1 cellular context compared by ENCODE assay signal in the genomic region with DNA sequence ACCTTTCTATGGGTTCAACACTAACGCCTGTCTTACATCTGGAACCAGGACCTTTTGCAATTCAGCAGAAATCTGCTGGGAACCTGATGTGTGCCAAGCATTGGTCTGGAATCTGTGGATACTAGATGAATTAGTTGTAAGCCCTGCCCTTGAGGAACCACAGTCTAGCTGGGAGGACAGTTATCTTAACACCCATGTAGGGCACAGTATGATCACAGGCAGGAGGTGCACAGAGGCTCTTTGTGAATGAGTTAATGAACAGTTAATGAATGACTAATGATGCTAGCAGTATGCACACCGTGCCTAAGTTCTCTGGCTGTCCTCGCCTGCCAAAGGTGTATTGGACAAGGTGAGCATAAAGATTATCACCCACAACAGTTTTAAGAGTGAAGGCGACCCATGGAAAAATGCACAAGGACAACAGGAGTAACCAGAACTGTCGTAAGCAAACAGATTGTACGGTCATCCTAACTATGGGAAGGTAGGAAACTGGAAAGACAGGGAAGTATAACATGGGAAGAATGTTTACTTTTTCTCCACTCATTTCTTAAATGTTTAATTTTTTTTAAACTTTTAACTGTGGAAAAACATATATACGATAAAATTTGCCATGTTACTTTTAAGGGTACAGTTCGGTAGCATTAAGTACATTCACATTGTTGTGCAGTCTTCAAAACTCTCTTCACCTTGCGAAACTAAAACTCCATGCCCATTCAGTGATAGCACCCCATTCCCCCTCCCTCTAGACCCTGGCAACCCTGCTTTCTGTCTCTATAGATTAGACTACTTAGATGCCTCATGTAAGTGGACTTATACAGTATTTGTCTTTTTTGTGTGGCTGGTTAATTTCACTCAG.
TF ChIP-seq lines count a peak whose summit lies in the region.

No MANE protein-coding gene starts in this region.

TF ChIP-seq in WTC11, 78 proteins besides CTCF, POLR2A, EP300 and RAD21 (continued from another document):
- TF ChIP-seq, protein P1, sequence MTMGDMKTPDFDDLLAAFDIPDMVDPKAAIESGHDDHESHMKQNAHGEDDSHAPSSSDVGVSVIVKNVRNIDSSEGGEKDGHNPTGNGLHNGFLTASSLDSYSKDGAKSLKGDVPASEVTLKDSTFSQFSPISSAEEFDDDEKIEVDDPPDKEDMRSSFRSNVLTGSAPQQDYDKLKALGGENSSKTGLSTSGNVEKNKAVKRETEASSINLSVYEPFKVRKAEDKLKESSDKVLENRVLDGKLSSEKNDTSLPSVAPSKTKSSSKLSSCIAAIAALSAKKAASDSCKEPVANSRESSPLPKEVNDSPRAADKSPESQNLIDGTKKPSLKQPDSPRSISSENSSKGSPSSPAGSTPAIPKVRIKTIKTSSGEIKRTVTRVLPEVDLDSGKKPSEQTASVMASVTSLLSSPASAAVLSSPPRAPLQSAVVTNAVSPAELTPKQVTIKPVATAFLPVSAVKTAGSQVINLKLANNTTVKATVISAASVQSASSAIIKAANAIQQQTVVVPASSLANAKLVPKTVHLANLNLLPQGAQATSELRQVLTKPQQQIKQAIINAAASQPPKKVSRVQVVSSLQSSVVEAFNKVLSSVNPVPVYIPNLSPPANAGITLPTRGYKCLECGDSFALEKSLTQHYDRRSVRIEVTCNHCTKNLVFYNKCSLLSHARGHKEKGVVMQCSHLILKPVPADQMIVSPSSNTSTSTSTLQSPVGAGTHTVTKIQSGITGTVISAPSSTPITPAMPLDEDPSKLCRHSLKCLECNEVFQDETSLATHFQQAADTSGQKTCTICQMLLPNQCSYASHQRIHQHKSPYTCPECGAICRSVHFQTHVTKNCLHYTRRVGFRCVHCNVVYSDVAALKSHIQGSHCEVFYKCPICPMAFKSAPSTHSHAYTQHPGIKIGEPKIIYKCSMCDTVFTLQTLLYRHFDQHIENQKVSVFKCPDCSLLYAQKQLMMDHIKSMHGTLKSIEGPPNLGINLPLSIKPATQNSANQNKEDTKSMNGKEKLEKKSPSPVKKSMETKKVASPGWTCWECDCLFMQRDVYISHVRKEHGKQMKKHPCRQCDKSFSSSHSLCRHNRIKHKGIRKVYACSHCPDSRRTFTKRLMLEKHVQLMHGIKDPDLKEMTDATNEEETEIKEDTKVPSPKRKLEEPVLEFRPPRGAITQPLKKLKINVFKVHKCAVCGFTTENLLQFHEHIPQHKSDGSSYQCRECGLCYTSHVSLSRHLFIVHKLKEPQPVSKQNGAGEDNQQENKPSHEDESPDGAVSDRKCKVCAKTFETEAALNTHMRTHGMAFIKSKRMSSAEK (CRISPR knock-in tag; IDR thresholded peaks at IDR 0.05; ENCODE audit: borderline replicate concordance), result no peak
- TF ChIP-seq, protein P2, sequence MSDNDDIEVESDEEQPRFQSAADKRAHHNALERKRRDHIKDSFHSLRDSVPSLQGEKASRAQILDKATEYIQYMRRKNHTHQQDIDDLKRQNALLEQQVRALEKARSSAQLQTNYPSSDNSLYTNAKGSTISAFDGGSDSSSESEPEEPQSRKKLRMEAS (CRISPR knock-in tag; IDR thresholded peaks at IDR 0.05), result no peak
- TF ChIP-seq IRF2 (CRISPR knock-in tag; IDR thresholded peaks at IDR 0.05; ENCODE audit: borderline replicate concordance, low read depth), result no peak
TF ChIP-seq in WTC11: peak in this region for 1.
